29 cellular contexts compared by ENCODE assay signal in genomic region chr12:85714425-85714824, GRCh38.
"Had no signal": no experiment of that assay in that cellular context is flagged by ENCODE, and none has a peak within 500 bp of the region (broad histone marks: within the 10 kb centered on the region; RNA-seq: fewer than 3 reads in every experiment).

No MANE protein-coding gene starts in this region.

- H3K27ac Mint-ChIP-seq: dendritic cell treated with granulocyte-macrophage colony-stimulating factor and Interleukin-4, amounts not matched to agents 40 ng/mL and 50 ng/mL, for 4 days; effector memory CD8-positive, alpha-beta T cell; endodermal cell; mesothelial cell of epicardium; naive B cell had no signal

- H3K36me3 Mint-ChIP-seq: mesothelial cell of epicardium, naive B cell had no signal

- H3K4me3 ChIP-seq: colonic mucosa, esophagus squamous epithelium, gastrocnemius medialis, heart right ventricle, lower lobe of right lung, mucosa of descending colon had no signal

- H3K36me3 ChIP-seq: colonic mucosa, esophagus squamous epithelium, gastrocnemius medialis, heart right ventricle, lower lobe of right lung had no signal

- H3K27ac ChIP-seq: colonic mucosa, epithelial cell of prostate, lower lobe of right lung had no signal

- H3K27me3 Mint-ChIP-seq: dendritic cell treated with granulocyte-macrophage colony-stimulating factor and Interleukin-4, amounts not matched to agents 40 ng/mL and 50 ng/mL, for 4 days; effector memory CD8-positive, alpha-beta T cell; naive B cell had no signal

- H3K27me3 ChIP-seq: colonic mucosa, esophagus squamous epithelium, gastrocnemius medialis, heart right ventricle had no signal

- ATAC-seq: effector memory CD8-positive, alpha-beta T cell; esophagus mucosa; gastrocnemius medialis; left colon; left lobe of liver; left ventricle myocardium superior; lower lobe of right lung; mucosa of descending colon had no signal

- H3K9me3 ChIP-seq: colonic mucosa, gastrocnemius medialis, lower lobe of right lung, mucosa of descending colon had no signal

- H3K4me1 Mint-ChIP-seq: endodermal cell, naive B cell had no signal

- FAIRE-seq: endometrium, islet of Langerhans, keratinocyte had no signal

- H3K4me3 Mint-ChIP-seq: dendritic cell treated with granulocyte-macrophage colony-stimulating factor and Interleukin-4, amounts not matched to agents 40 ng/mL and 50 ng/mL, for 4 days; effector memory CD8-positive, alpha-beta T cell; endodermal cell; mesothelial cell of epicardium; naive B cell had no signal

- DNase-seq: colonic mucosa; cortex of kidney; effector CD8-positive, alpha-beta T cell; effector memory CD8-positive, alpha-beta T cell; endodermal cell; erythroblast; esophagus squamous epithelium; foreskin fibroblast; foreskin melanocyte; gastrocnemius medialis; glutamatergic neuron; head of caudate nucleus; heart right ventricle; hippocampal formation; kidney glomerular epithelial cell; left colon; left ventricle myocardium superior; lower lobe of right lung; mesenchymal stem cell; mucosa of descending colon; naive B cell had no signal

- H3K4me1 ChIP-seq: colonic mucosa, lower lobe of right lung had no signal
